ENCODE assay signal across 1 cellular context in the genomic region with DNA sequence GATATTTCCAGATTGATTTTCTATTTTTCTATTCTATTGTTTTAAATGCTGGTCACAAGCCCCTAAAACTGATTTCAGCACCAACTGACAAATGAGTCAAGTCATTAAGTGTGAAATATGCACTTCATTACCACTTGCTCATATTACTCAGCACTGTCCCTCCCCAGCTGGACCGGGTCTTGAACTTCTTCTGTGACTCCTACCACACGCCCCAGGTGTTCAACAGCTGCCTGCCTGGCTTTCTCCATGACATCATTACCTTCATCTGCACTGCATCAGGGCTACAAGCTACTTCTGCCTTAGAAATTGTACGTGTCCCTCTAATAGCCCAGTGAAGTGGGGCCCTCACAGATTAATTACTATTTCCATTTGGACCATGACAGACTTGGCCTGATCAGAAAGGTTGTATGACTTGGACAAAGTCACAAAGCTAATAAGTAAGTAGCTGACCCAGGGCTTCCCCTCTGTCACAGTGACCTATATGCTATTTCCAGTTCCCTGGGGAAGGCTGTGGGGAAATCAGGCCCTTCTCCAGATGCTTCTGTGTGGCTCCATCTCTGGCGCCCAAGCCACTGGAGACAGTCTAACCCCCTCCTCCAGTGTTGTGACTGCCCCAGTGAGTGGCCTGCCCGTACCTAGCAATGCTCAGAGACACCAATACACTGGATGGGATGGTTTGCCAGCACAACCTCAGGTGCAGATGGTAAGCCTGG.
TF ChIP-seq lines count a peak whose summit lies in the region.

No MANE protein-coding gene starts in this region.

TF ChIP-seq in HepG2, 621 proteins besides CTCF, POLR2A, EP300 and RAD21:
- TF ChIP-seq ZNF451 (CRISPR knock-in tag; IDR thresholded peaks at IDR 0.05) (no peak), SIN3A (IDR thresholded peaks at IDR 0.05; ENCODE audit: borderline replicate concordance, low read depth, low read length) (no peak), ZNF746 (CRISPR knock-in tag; IDR thresholded peaks at IDR 0.05) (no peak), ZNF564 (CRISPR knock-in tag; IDR thresholded peaks at IDR 0.05) (no peak), ZNF816 (CRISPR knock-in tag; IDR thresholded peaks at IDR 0.05; ENCODE audit: borderline replicate concordance) (no peak), RFX3 (CRISPR knock-in tag; IDR thresholded peaks at IDR 0.05) (no peak), ZSCAN12 (CRISPR knock-in tag; IDR thresholded peaks at IDR 0.05) (no peak), AGO1 (IDR thresholded peaks at IDR 0.05; ENCODE audit: low read depth, low read length, poor library complexity, severe bottlenecking) (no peak), ZNF747 (CRISPR knock-in tag; IDR thresholded peaks at IDR 0.05; ENCODE audit: borderline replicate concordance) (no peak), ATRX (CRISPR knock-in tag; IDR thresholded peaks at IDR 0.05; ENCODE audit: borderline replicate concordance) (no peak), ZFYVE20 (CRISPR knock-in tag; IDR thresholded peaks at IDR 0.05; ENCODE audit: borderline replicate concordance, low read depth) (no peak)
- TF ChIP-seq, protein P1, sequence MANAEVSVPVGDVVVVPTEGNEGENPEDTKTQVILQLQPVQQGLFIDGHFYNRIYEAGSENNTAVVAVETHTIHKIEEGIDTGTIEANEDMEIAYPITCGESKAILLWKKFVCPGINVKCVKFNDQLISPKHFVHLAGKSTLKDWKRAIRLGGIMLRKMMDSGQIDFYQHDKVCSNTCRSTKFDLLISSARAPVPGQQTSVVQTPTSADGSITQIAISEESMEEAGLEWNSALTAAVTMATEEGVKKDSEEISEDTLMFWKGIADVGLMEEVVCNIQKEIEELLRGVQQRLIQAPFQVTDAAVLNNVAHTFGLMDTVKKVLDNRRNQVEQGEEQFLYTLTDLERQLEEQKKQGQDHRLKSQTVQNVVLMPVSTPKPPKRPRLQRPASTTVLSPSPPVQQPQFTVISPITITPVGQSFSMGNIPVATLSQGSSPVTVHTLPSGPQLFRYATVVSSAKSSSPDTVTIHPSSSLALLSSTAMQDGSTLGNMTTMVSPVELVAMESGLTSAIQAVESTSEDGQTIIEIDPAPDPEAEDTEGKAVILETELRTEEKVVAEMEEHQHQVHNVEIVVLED (CRISPR knock-in tag; IDR thresholded peaks at IDR 0.05; ENCODE audit: borderline replicate concordance): no peak
- TF ChIP-seq, protein P2, sequence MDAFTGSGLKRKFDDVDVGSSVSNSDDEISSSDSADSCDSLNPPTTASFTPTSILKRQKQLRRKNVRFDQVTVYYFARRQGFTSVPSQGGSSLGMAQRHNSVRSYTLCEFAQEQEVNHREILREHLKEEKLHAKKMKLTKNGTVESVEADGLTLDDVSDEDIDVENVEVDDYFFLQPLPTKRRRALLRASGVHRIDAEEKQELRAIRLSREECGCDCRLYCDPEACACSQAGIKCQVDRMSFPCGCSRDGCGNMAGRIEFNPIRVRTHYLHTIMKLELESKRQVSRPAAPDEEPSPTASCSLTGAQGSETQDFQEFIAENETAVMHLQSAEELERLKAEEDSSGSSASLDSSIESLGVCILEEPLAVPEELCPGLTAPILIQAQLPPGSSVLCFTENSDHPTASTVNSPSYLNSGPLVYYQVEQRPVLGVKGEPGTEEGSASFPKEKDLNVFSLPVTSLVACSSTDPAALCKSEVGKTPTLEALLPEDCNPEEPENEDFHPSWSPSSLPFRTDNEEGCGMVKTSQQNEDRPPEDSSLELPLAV (CRISPR knock-in tag; conservative IDR thresholded peaks at IDR 0.05; ENCODE audit: low read depth): no peak
- TF ChIP-seq, protein P3, sequence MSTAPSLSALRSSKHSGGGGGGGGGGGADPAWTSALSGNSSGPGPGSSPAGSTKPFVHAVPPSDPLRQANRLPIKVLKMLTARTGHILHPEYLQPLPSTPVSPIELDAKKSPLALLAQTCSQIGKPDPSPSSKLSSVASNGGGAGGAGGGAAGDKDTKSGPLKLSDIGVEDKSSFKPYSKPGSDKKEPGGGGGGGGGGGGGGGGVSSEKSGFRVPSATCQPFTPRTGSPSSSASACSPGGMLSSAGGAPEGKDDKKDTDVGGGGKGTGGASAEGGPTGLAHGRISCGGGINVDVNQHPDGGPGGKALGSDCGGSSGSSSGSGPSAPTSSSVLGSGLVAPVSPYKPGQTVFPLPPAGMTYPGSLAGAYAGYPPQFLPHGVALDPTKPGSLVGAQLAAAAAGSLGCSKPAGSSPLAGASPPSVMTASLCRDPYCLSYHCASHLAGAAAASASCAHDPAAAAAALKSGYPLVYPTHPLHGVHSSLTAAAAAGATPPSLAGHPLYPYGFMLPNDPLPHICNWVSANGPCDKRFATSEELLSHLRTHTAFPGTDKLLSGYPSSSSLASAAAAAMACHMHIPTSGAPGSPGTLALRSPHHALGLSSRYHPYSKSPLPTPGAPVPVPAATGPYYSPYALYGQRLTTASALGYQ (CRISPR knock-in tag; IDR thresholded peaks at IDR 0.05): no peak
